8 cellular contexts compared by ENCODE assay signal in the genomic region with DNA sequence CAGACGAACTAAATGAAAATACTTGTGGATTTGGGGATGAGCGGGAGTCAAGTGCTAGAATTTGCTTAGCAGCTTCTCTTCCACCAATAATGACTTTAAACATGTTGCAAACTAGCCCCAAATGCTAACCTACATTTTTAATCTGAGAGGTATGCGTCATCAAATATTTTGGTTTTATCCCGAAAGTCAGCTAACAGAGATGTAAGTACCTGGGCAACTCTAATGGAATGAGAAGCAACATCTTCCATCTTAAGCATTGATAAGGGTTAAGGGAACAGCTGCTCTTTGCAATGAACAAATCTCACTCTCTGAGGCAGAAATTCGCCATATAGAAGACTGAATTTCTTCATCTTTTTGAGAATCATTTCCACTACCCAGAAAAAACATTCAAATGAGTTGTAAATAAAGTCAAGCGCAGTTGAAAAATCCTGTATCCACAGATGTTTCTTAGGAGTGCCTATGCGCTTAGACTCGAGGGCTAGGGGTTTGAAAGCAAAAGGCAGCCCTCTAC. TPM values are rescaled to one million over a fixed set of nuclear protein-coding genes. Genes with fewer than 3 reads are reported as not detected.
DNase-seq lines count a peak whose midpoint lies in the region; ATAC-seq and TF ChIP-seq lines count a peak whose summit lies in the region.

No MANE protein-coding gene starts in this region.

- peaks cover 13% of the 10 kb centered on the region for H3K36me3 ChIP-seq in MG63

- peak overlapping the region; percentile 80 to 95 (median 90) for H3K4me3 Mint-ChIP-seq in naive thymus-derived CD8-positive, alpha-beta T cell

- TF ChIP-seq CTCF in AG09309 (IDR thresholded peaks at IDR 0.05; ENCODE audit: control insufficient read depth, insufficient read depth, low read depth, low read length, missing control alignments) (no peak), omental fat pad (IDR thresholded peaks at IDR 0.05) (no peak)

- DNase-seq in AG09309 (ENCODE audit: low read depth) (no peak), MG63 (no peak), NCI-H510A treated with DMSO at 0.1 percent for 48 hours (lab: John Stamatoyannopoulos, UW) (no peak), AG08396 (ENCODE audit: low spot score) (no peak), omental fat pad (ENCODE audit: low spot score) (no peak), DMS53 (lab: John Stamatoyannopoulos, UW) (no peak)
- DNase-seq in naive thymus-derived CD8-positive, alpha-beta T cell: no peak

- no peak for ATAC-seq in naive thymus-derived CD8-positive, alpha-beta T cell
- no peak for ATAC-seq in omental fat pad (ENCODE audit: low FRiP score)

- peaks cover 0 to 30% (median 9%) of the 10 kb centered on the region in 3 donors for H3K36me3 Mint-ChIP-seq in naive thymus-derived CD8-positive, alpha-beta T cell

- no peaks in the 10 kb centered on the region for H3K9me3 Mint-ChIP-seq in naive thymus-derived CD8-positive, alpha-beta T cell

- peak overlapping the region; percentile 99 to 100 (median 100) for H3K27ac Mint-ChIP-seq in naive thymus-derived CD8-positive, alpha-beta T cell

- no peaks in the 10 kb centered on the region for H3K9me3 ChIP-seq in MG63

- peak overlapping the region; percentile 96 for H3K27ac ChIP-seq in cingulate gyrus (ENCODE audit: low read depth, low read length)

- H3K4me1 Mint-ChIP-seq in naive thymus-derived CD8-positive, alpha-beta T cell: peaks cover 25 to 48% (median 46%) of the 10 kb centered on the region in 4 donors

- H3K4me3 ChIP-seq in AG09309 (ENCODE audit: control insufficient read depth, low read depth, low read length) (peak overlapping the region; percentile 75), MG63 (peak overlapping the region; percentile 100)

- POLR2A ChIA-PET in naive thymus-derived CD8-positive, alpha-beta T cell (lab: Charles Lee): interaction anchor here (0.7 to 4.3 kb wide), 16 partner anchors 9 to 568 kb away, joined by 3 to 111 read pairs (median 6); a partner anchor contains a TSS

- H3K27me3 Mint-ChIP-seq in naive thymus-derived CD8-positive, alpha-beta T cell: no peaks in the 10 kb centered on the region

- H3K27me3 ChIP-seq in MG63: no peaks in the 10 kb centered on the region

RNA-seq across cellular contexts. Expression of a gene that starts 0.9 kb away (rescaled TPM):
- 37.7 and 75.2 TPM in 2 replicates for total RNA-seq in MG63 (2014; rRNA removed; shearing (Covaris generic); ENCODE audit: low replicate concordance)
- total RNA-seq in naive thymus-derived CD8-positive, alpha-beta T cell: 100 to 1,000 TPM in 1 of 2 experiments, 10 to 100 TPM in 1; 99.8 to 106 TPM
- 100 to 1,000 TPM in 2 of 3 donors, 10 to 100 TPM in 1; 88.3 to 155 (median 103) TPM for polyA plus RNA-seq in naive thymus-derived CD8-positive, alpha-beta T cell
- 100 to 1,000 TPM in 1 of 4 donors, 10 to 100 TPM in 3; 69.1 to 254 (median 80.1) TPM for total RNA-seq in omental fat pad
